Comparison of ENCODE assay signal across 20 cellular contexts in the genomic region with DNA sequence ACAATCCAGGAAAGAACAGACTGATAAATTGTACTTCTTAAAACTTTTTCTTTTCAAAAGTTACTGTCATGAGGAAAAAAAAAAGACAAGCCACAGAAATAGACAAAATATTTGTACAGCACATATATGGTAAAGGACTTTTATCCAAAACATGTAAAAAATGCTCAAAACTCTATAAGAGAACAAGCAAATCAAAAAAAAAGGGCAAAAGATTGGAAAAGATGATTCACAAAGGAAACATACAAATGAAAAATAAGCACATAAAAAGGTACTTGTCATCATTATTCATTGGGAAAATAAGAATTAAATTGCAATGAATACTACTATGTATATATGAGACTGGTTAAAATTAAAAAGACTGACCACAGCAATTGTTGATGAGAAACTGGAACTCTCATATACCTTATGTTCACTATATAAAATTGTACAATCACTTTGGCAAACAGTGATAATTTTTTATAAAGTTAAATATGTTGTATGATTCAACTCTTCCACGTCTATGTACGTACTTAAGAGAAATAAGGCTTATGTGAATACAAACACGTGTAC. TPM values are rescaled to one million over a fixed set of nuclear protein-coding genes. Genes with fewer than 3 reads are reported as not detected.
DNase-seq lines count a peak whose midpoint lies in the region; ATAC-seq and TF ChIP-seq lines count a peak whose summit lies in the region.
"Had no signal": no experiment of that assay in that cellular context is flagged by ENCODE, and none has a peak within 500 bp of the region (broad histone marks: within the 10 kb centered on the region; RNA-seq: fewer than 3 reads in every experiment).

No MANE protein-coding gene starts in this region.

- H3K4me3 Mint-ChIP-seq in osteocyte (ENCODE audit: unreplicated experiment) = peak overlapping the region; percentile 42
- H3K4me3 Mint-ChIP-seq in activated CD8-positive, alpha-beta T cell treated with anti-CD3 and anti-CD28 coated beads, Interleukin-2, amount 10 ng/mL, durations not matched to agents 7 days and 5 days = no peak overlapping the region
- H3K4me3 Mint-ChIP-seq: CD8-positive, alpha-beta T cell; GM23338 had no signal

- peak; percentile 93 for ATAC-seq in PC-3
- ATAC-seq in activated CD8-positive, alpha-beta T cell treated with anti-CD3 and anti-CD28 coated beads, Interleukin-2, amount 10 ng/mL, durations not matched to agents 7 days and 5 days = no peak
- ATAC-seq: CD8-positive, alpha-beta T cell; GM23338; HCT116 had no signal

- DNase-seq in PC-3 = peak; percentile 75
- DNase-seq in fibroblast of gingiva (ENCODE audit: low read depth) = peak; percentile 36
- DNase-seq in osteocyte (ENCODE audit: extremely low spot score, unreplicated experiment) = no peak
- no peak for DNase-seq in activated CD8-positive, alpha-beta T cell treated with anti-CD3 and anti-CD28 coated beads, Interleukin-2, amount 10 ng/mL, durations not matched to agents 7 days and 5 days
- DNase-seq in GM10266 (ENCODE audit: extremely low spot score) = no peak
- no peak for DNase-seq in D341Med (ENCODE audit: low spot score)
- DNase-seq in GM20000 (ENCODE audit: low spot score) = no peak
- DNase-seq: CD8-positive, alpha-beta T cell; DMS79 treated with DMSO at 0.1 percent for 48 hours; NCI-H1436; NCI-H1930; NCI-H226; NCI-H524; OCI-M1; SHP77; SK-N-SH had no signal

- no peaks in the 10 kb centered on the region for H3K79me2 ChIP-seq in ACC112 (ENCODE audit: control insufficient read depth, insufficient read depth, low read length, unreplicated experiment)
- no peaks in the 10 kb centered on the region for H3K79me2 ChIP-seq in PC-3 (ENCODE audit: low read length)

- H3K9ac ChIP-seq in PC-3 (ENCODE audit: low read length) = peak overlapping the region; percentile 68
- H3K9ac ChIP-seq: BLaER1 treated with 17β-estradiol and CSF1 and Interleukin-3, amounts not matched to agents 10 nM and 100 nM; SK-N-SH had no signal

- H3K4me2 ChIP-seq in PC-3 (ENCODE audit: low read length) = peak overlapping the region; percentile 54
- H3K4me2 ChIP-seq: BLaER1 treated with 17β-estradiol and CSF1 and Interleukin-3, amounts not matched to agents 10 nM and 100 nM; GM23338; SK-N-SH had no signal

- peaks cover 46% of the 10 kb centered on the region for H3K4me1 Mint-ChIP-seq in osteocyte (ENCODE audit: unreplicated experiment)
- H3K4me1 Mint-ChIP-seq in activated CD8-positive, alpha-beta T cell treated with anti-CD3 and anti-CD28 coated beads, Interleukin-2, amount 10 ng/mL, durations not matched to agents 7 days and 5 days (ENCODE audit: low read depth) = no peaks in the 10 kb centered on the region
- H3K4me1 Mint-ChIP-seq: GM23338 had no signal

- H3K9me3 ChIP-seq in PC-3 (ENCODE audit: low read length) = no peaks in the 10 kb centered on the region
- H3K9me3 ChIP-seq: BLaER1 treated with 17β-estradiol and CSF1 and Interleukin-3, amounts not matched to agents 10 nM and 100 nM; SK-N-SH had no signal

- intact Hi-C loops in PC-3 (cut with micrococcal nuclease) = loop anchor here (1.0 to 2.0 kb wide), 3 partner anchors 37 to 151 kb away; no protein-coding TSS in a partner anchor

- CTCF ChIA-PET in PC-3 (lab: Charles Lee) = no interaction called here
- CTCF ChIA-PET in activated CD8-positive, alpha-beta T cell treated with anti-CD3 and anti-CD28 coated beads, Interleukin-2, amount 10 ng/mL, durations not matched to agents 7 days and 5 days (lab: Charles Lee) = no interaction called here

- peaks cover 10% of the 10 kb centered on the region for H3K9me3 Mint-ChIP-seq in osteocyte (ENCODE audit: unreplicated experiment)
- H3K9me3 Mint-ChIP-seq in activated CD8-positive, alpha-beta T cell treated with anti-CD3 and anti-CD28 coated beads, Interleukin-2, amount 10 ng/mL, durations not matched to agents 7 days and 5 days (ENCODE audit: insufficient read depth) = no peaks in the 10 kb centered on the region
- H3K9me3 Mint-ChIP-seq: CD8-positive, alpha-beta T cell; GM23338 had no signal

- H3K36me3 Mint-ChIP-seq in osteocyte (ENCODE audit: unreplicated experiment) = peaks cover 7% of the 10 kb centered on the region
- H3K36me3 Mint-ChIP-seq in activated CD8-positive, alpha-beta T cell treated with anti-CD3 and anti-CD28 coated beads, Interleukin-2, amount 10 ng/mL, durations not matched to agents 7 days and 5 days (ENCODE audit: low read depth) = no peaks in the 10 kb centered on the region
- H3K36me3 Mint-ChIP-seq: CD8-positive, alpha-beta T cell had no signal

- BruUV-seq in PC-3 (replicated peaks; lab: Mats Ljungman, UMichigan) = no TSS peak

- H3K4me3 ChIP-seq in ACC112 (ENCODE audit: low read depth, low read length) (no peak overlapping the region), PC-3 (ENCODE audit: low read length) (no peak overlapping the region; the same call in 1 of the 2 replicates)
- H3K4me3 ChIP-seq: BLaER1 treated with 17β-estradiol and CSF1 and Interleukin-3, amounts not matched to agents 10 nM and 100 nM; GM23338 had no signal

- H3K9me2 ChIP-seq in PC-3 (replicated peaks; ENCODE audit: low read length) = no peaks in the 10 kb centered on the region
- H3K9me2 ChIP-seq: SK-N-SH had no signal

- no peak overlapping the region for H2AFZ ChIP-seq in ACC112 (ENCODE audit: low read length, unreplicated experiment)
- H2AFZ ChIP-seq in PC-3 (ENCODE audit: low read length) = no peak overlapping the region
- H2AFZ ChIP-seq: GM23338 had no signal

- TF ChIP-seq CTCF in PC-3 (conservative IDR thresholded peaks at IDR 0.05; ENCODE audit: low read depth, low read length) = no peak
- TF ChIP-seq CTCF in osteocyte (IDR thresholded peaks at IDR 0.05) = no peak
- no peak for TF ChIP-seq CTCF in GM10266 (IDR thresholded peaks at IDR 0.05; ENCODE audit: control insufficient read depth, insufficient read depth, low read depth, missing control alignments)
- no peak for TF ChIP-seq CTCF in GM20000 (IDR thresholded peaks at IDR 0.05; ENCODE audit: extremely low read depth, missing control alignments)

- no peaks in the 10 kb centered on the region for H3K27me3 ChIP-seq in ACC112 (ENCODE audit: insufficient read depth, low read length)
- no peaks in the 10 kb centered on the region for H3K27me3 ChIP-seq in PC-3 (ENCODE audit: low read length)
- H3K27me3 ChIP-seq: BLaER1 treated with 17β-estradiol and CSF1 and Interleukin-3, amounts not matched to agents 10 nM and 100 nM had no signal

- H4K20me1 ChIP-seq in PC-3 (ENCODE audit: low read length) = no peaks in the 10 kb centered on the region
- H4K20me1 ChIP-seq: BLaER1 treated with 17β-estradiol and CSF1 and Interleukin-3, amounts not matched to agents 10 nM and 100 nM had no signal

- no peaks in the 10 kb centered on the region for H3K27me3 Mint-ChIP-seq in osteocyte (ENCODE audit: unreplicated experiment)
- peaks cover 5% of the 10 kb centered on the region for H3K27me3 Mint-ChIP-seq in activated CD8-positive, alpha-beta T cell treated with anti-CD3 and anti-CD28 coated beads, Interleukin-2, amount 10 ng/mL, durations not matched to agents 7 days and 5 days (ENCODE audit: low read depth)

- H3K4me1 ChIP-seq in ACC112 (ENCODE audit: control insufficient read depth, insufficient read depth, low read length, unreplicated experiment) (peaks cover 25% of the 10 kb centered on the region), PC-3 (ENCODE audit: insufficient read depth, low read length) (peaks cover 27% of the 10 kb centered on the region)
- H3K4me1 ChIP-seq: BLaER1 treated with 17β-estradiol and CSF1 and Interleukin-3, amounts not matched to agents 10 nM and 100 nM had no signal

- H3K27ac Mint-ChIP-seq in osteocyte (ENCODE audit: unreplicated experiment) = peak overlapping the region; percentile 90
- no peak overlapping the region for H3K27ac Mint-ChIP-seq in activated CD8-positive, alpha-beta T cell treated with anti-CD3 and anti-CD28 coated beads, Interleukin-2, amount 10 ng/mL, durations not matched to agents 7 days and 5 days
- H3K27ac Mint-ChIP-seq: CD8-positive, alpha-beta T cell; GM23338 had no signal

- no peaks in the 10 kb centered on the region for H3F3A ChIP-seq in PC-3 (ENCODE audit: low read length, unreplicated experiment)

- H3K36me3 ChIP-seq in ACC112 (ENCODE audit: insufficient read depth, low read length) (no peaks in the 10 kb centered on the region), PC-3 (ENCODE audit: low read depth, low read length) (no peaks in the 10 kb centered on the region)
- H3K36me3 ChIP-seq: BLaER1 treated with 17β-estradiol and CSF1 and Interleukin-3, amounts not matched to agents 10 nM and 100 nM had no signal

- POLR2A ChIA-PET in PC-3 (lab: Charles Lee; ENCODE audit: unreplicated experiment) = no interaction called here
- POLR2A ChIA-PET in activated CD8-positive, alpha-beta T cell treated with anti-CD3 and anti-CD28 coated beads, Interleukin-2, amount 10 ng/mL, durations not matched to agents 7 days and 5 days (lab: Charles Lee) = no interaction called here

- H3K27ac ChIP-seq in ACC112 (ENCODE audit: low read depth, low read length) = peak overlapping the region; percentile 53
- H3K27ac ChIP-seq in PC-3 (ENCODE audit: low read length) = peak overlapping the region; percentile 87
- H3K27ac ChIP-seq: BLaER1 treated with 17β-estradiol and CSF1 and Interleukin-3, amounts not matched to agents 10 nM and 100 nM had no signal

RNA-seq across cellular contexts. Expression of gene DIPK2A, which starts 39.7 kb away (rescaled TPM):
- 28.5 and 31.3 TPM in 2 replicates for total RNA-seq in PC-3 (2014; rRNA removed)
- 52.1 and 54.8 TPM in 2 replicates for total RNA-seq in osteocyte
- 10 to 100 TPM; 23.4 to 23.8 TPM for total RNA-seq in activated CD8-positive, alpha-beta T cell treated with anti-CD3 and anti-CD28 coated beads, Interleukin-2, amount 10 ng/mL, durations not matched to agents 7 days and 5 days

Comparison
In these comparisons a context has a peak if more than half of its experiments do, and no peak if none do; other contexts are left out.
1. DNase-seq: peak in PC-3 (single experiment) and fibroblast of gingiva (single experiment); none in osteocyte (single experiment), activated CD8-positive, alpha-beta T cell treated with anti-CD3 and anti-CD28 coated beads, Interleukin-2, amount 10 ng/mL, durations not matched to agents 7 days and 5 days (single experiment), GM10266 (single experiment), D341Med (single experiment) and GM20000 (single experiment).